In the genomic region with DNA sequence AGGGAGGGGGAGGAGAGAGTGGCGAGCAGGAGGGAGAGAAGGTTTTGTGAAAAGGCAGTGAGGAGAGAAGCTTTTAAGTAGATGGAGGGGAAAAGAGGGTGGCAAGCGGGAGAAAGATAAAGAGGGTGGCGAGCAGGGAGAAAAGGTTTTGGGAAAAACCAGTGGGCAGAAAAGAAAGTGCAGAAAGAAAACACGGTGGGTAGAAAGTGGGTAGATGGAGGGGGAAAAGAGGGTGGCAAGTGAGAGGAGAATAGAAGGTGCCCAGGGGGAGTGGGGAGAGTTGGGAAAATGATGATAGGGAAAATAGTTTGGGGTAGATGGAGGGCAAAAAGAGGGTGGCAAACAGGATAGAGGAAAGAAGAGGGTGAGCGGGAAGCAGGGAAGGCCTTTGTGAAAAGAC, we compare ENCODE assay signal across 7 cellular contexts.
DNase-seq lines count a peak whose midpoint lies in the region; ATAC-seq and TF ChIP-seq lines count a peak whose summit lies in the region.
"Not testable (repeated sequence)": the region's sequence is repeated elsewhere in the genome, so short reads cannot be mapped to it uniquely, and the experiment has no call there.

No MANE protein-coding gene starts in this region.

- H3K4me1 Mint-ChIP-seq in CD4-positive, alpha-beta T cell (ENCODE audit: low read depth): peaks cover 42% of the 10 kb centered on the region
- H3K4me1 Mint-ChIP-seq in activated naive CD4-positive, alpha-beta T cell treated with anti-CD3 and anti-CD28 coated beads, Interleukin-2, amount 50 U/mL, for 24 hours: peaks cover 60% of the 10 kb centered on the region
- H3K4me1 Mint-ChIP-seq in central memory CD8-positive, alpha-beta T cell: not testable (repeated sequence)
- peaks cover 23% of the 10 kb centered on the region for H3K4me1 Mint-ChIP-seq in stimulated activated effector memory CD8-positive, alpha-beta T cell treated with anti-CD3 and anti-CD28 coated beads, Interleukin-12 subunit alpha, Interleukin-12 subunit beta, amount 100 ng/mL, for 72 hours

- ATAC-seq in CD4-positive, alpha-beta T cell (ENCODE audit: poor library complexity); central memory CD8-positive, alpha-beta T cell (replicated peaks; ENCODE audit: extremely low read depth, poor library complexity, severe bottlenecking); stimulated activated effector memory CD8-positive, alpha-beta T cell treated with anti-CD3 and anti-CD28 coated beads, Interleukin-12 subunit alpha, Interleukin-12 subunit beta, amount 100 ng/mL, for 72 hours: not testable (repeated sequence)

- H3K4me3 Mint-ChIP-seq in CD4-positive, alpha-beta T cell; activated naive CD4-positive, alpha-beta T cell treated with anti-CD3 and anti-CD28 coated beads, Interleukin-2, amount 50 U/mL, for 24 hours; central memory CD8-positive, alpha-beta T cell; stimulated activated effector memory CD8-positive, alpha-beta T cell treated with anti-CD3 and anti-CD28 coated beads, Interleukin-12 subunit alpha, Interleukin-12 subunit beta, amount 100 ng/mL, for 72 hours: not testable (repeated sequence)

- H3K9me3 Mint-ChIP-seq in CD4-positive, alpha-beta T cell; activated naive CD4-positive, alpha-beta T cell treated with anti-CD3 and anti-CD28 coated beads, Interleukin-2, amount 50 U/mL, for 24 hours; central memory CD8-positive, alpha-beta T cell; stimulated activated effector memory CD8-positive, alpha-beta T cell treated with anti-CD3 and anti-CD28 coated beads, Interleukin-12 subunit alpha, Interleukin-12 subunit beta, amount 100 ng/mL, for 72 hours: not testable (repeated sequence)

- not testable (repeated sequence) for TF ChIP-seq POLR2A in esophagus muscularis mucosa (IDR thresholded peaks at IDR 0.05; ENCODE audit: low read depth)

- not testable (repeated sequence) for H3K27ac ChIP-seq in CD4-positive, alpha-beta T cell (ENCODE audit: low read depth, low read length); HEK293 (ENCODE audit: extremely low read depth, low read depth, low read length); esophagus muscularis mucosa (replicated peaks in 1 of 4)

- peak overlapping the region; percentile 87 for H3K27ac Mint-ChIP-seq in CD4-positive, alpha-beta T cell
- peak overlapping the region; percentile 89 for H3K27ac Mint-ChIP-seq in activated naive CD4-positive, alpha-beta T cell treated with anti-CD3 and anti-CD28 coated beads, Interleukin-2, amount 50 U/mL, for 24 hours
- H3K27ac Mint-ChIP-seq in central memory CD8-positive, alpha-beta T cell (ENCODE audit: low read depth): peak overlapping the region; percentile 8
- H3K27ac Mint-ChIP-seq in stimulated activated effector memory CD8-positive, alpha-beta T cell treated with anti-CD3 and anti-CD28 coated beads, Interleukin-12 subunit alpha, Interleukin-12 subunit beta, amount 100 ng/mL, for 72 hours: peak overlapping the region; percentile 81

- DNase-seq in CD4-positive, alpha-beta T cell; central memory CD8-positive, alpha-beta T cell (ENCODE audit: low spot score in 2 of 2); stimulated activated effector memory CD8-positive, alpha-beta T cell treated with anti-CD3 and anti-CD28 coated beads, Interleukin-12 subunit alpha, Interleukin-12 subunit beta, amount 100 ng/mL, for 72 hours (ENCODE audit: low spot score in 2 of 2): not testable (repeated sequence)
- DNase-seq in activated CD8-positive, alpha-beta memory T cell treated with anti-CD3 and anti-CD28 coated beads for 24 hours: peak; percentile 44
- DNase-seq in esophagus muscularis mucosa (ENCODE audit: extremely low spot score): peak; percentile 84

- not testable (repeated sequence) for TF ChIP-seq CTCF in CD4-positive, alpha-beta T cell (IDR thresholded peaks at IDR 0.05); HEK293 (tag by site-specific recombination; IDR thresholded peaks at IDR 0.05); esophagus muscularis mucosa (IDR thresholded peaks at IDR 0.05)

- 79% methylated on average over 5 of the region's 5 CpGs for WGBS in esophagus muscularis mucosa

- H3K4me3 ChIP-seq in HEK293 (ENCODE audit: low read depth, low read length); esophagus muscularis mucosa: not testable (repeated sequence)

- not testable (repeated sequence) for H3K9me3 ChIP-seq in CD4-positive, alpha-beta T cell (ENCODE audit: control insufficient read depth, low read length); HEK293 (ENCODE audit: control insufficient read depth, insufficient read depth, low read depth, low read length); esophagus muscularis mucosa

- not testable (repeated sequence) for H3K4me1 ChIP-seq in HEK293 (ENCODE audit: control insufficient read depth, insufficient read depth, low read length); esophagus muscularis mucosa

- not testable (repeated sequence) for H3K27me3 ChIP-seq in CD4-positive, alpha-beta T cell (ENCODE audit: control insufficient read depth, insufficient read depth, low read length)
- peaks cover 0 to 12% (median 0%) of the 10 kb centered on the region in 4 donors for H3K27me3 ChIP-seq in esophagus muscularis mucosa

- not testable (repeated sequence) for TF ChIP-seq EP300 in esophagus muscularis mucosa (IDR thresholded peaks at IDR 0.05)

- POLR2A ChIA-PET in CD4-positive, alpha-beta T cell (lab: Charles Lee); HEK293 (lab: Yijun Ruan, JAX): not testable (repeated sequence)

- intact Hi-C loops in CD4-positive, alpha-beta T cell (cut with DNase I, micrococcal nuclease): not testable (repeated sequence)
- intact Hi-C loops in esophagus muscularis mucosa (cut with DNase I): loop anchor here (10.0 kb wide), 1 partner anchor 1578 kb away; no protein-coding TSS in a partner anchor

- not testable (repeated sequence) for H3K36me3 ChIP-seq in HEK293 (ENCODE audit: control insufficient read depth in 2 of 2, insufficient read depth in 1 of 2, low read length in 2 of 2); esophagus muscularis mucosa

- not testable (repeated sequence) for H3K27me3 Mint-ChIP-seq in CD4-positive, alpha-beta T cell; activated naive CD4-positive, alpha-beta T cell treated with anti-CD3 and anti-CD28 coated beads, Interleukin-2, amount 50 U/mL, for 24 hours; central memory CD8-positive, alpha-beta T cell

- CTCF ChIA-PET in CD4-positive, alpha-beta T cell (lab: Charles Lee); HEK293 (lab: Yijun Ruan, JAX): not testable (repeated sequence)

- not testable (repeated sequence) for H3K36me3 Mint-ChIP-seq in CD4-positive, alpha-beta T cell (ENCODE audit: low read depth); activated naive CD4-positive, alpha-beta T cell treated with anti-CD3 and anti-CD28 coated beads, Interleukin-2, amount 50 U/mL, for 24 hours; central memory CD8-positive, alpha-beta T cell (ENCODE audit: insufficient read depth); stimulated activated effector memory CD8-positive, alpha-beta T cell treated with anti-CD3 and anti-CD28 coated beads, Interleukin-12 subunit alpha, Interleukin-12 subunit beta, amount 100 ng/mL, for 72 hours

TF ChIP-seq in HEK293, 187 proteins besides CTCF, POLR2A, EP300 and RAD21:
- peak; percentile 89 for TF ChIP-seq EGR2 (tag by site-specific recombination; IDR thresholded peaks at IDR 0.05; ENCODE audit: low read depth)
- TF ChIP-seq PRDM1 (tag by site-specific recombination; IDR thresholded peaks at IDR 0.05): peak; percentile 92
- 0 out of 2 replicates have a peak, but pooled peaks have one; percentile 11 for TF ChIP-seq ZFHX2 (tag by site-specific recombination; conservative IDR thresholded peaks at IDR 0.05)

Comparison
In these comparisons a context has a peak if more than half of its experiments do, and no peak if none do; other contexts are left out.
1. H3K27ac Mint-ChIP-seq: peak in every context shown above with its lines; median percentile 89 in activated naive CD4-positive, alpha-beta T cell treated with anti-CD3 and anti-CD28 coated beads, Interleukin-2, amount 50 U/mL, for 24 hours; 87 in CD4-positive, alpha-beta T cell; 81 in stimulated activated effector memory CD8-positive, alpha-beta T cell treated with anti-CD3 and anti-CD28 coated beads, Interleukin-12 subunit alpha, Interleukin-12 subunit beta, amount 100 ng/mL, for 72 hours; 8 in central memory CD8-positive, alpha-beta T cell.